Comparison of ENCODE assay signal across 1 cellular context in the genomic region with DNA sequence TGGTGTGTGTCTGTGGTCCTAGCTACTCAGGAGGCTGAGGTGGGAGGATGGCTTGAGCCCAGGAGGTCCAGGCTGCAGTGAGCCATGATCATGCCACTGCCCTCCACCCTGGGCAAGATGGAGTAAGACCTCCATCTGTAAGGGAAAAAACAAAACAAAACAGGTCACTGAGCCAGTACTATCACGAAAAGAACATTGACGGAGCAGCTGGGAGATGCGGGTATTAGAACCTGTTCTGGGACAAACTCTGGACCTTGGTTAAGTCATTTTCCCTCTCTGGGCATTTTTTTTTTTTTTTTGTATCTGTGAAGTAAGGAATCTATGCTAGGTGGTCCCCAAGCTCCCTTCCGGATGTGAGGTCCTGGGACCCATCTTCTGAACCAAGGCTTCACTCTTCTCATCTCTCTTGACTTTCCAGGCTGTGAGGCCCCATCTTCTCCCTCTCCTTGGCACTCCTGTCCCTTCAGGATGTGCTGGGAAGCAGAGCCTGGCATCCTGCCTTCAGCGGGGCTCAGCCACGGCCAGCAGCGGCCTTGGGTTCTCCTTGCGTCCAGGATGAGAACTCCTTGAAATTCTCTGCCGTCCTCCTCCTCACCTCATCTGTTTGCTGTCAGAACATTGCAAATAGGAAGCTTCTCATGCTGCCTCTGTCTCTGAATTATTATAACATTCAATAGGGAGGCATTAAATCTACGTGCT.
TF ChIP-seq lines count a peak whose summit lies in the region.

No MANE protein-coding gene starts in this region.

TF ChIP-seq in SK-N-SH, 30 proteins besides CTCF, POLR2A, EP300 and RAD21:
- TF ChIP-seq, protein P1, sequence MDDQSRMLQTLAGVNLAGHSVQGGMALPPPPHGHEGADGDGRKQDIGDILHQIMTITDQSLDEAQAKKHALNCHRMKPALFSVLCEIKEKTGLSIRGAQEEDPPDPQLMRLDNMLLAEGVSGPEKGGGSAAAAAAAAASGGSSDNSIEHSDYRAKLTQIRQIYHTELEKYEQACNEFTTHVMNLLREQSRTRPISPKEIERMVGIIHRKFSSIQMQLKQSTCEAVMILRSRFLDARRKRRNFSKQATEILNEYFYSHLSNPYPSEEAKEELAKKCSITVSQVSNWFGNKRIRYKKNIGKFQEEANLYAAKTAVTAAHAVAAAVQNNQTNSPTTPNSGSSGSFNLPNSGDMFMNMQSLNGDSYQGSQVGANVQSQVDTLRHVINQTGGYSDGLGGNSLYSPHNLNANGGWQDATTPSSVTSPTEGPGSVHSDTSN (IDR thresholded peaks at IDR 0.05): no peak
- TF ChIP-seq, protein P2, sequence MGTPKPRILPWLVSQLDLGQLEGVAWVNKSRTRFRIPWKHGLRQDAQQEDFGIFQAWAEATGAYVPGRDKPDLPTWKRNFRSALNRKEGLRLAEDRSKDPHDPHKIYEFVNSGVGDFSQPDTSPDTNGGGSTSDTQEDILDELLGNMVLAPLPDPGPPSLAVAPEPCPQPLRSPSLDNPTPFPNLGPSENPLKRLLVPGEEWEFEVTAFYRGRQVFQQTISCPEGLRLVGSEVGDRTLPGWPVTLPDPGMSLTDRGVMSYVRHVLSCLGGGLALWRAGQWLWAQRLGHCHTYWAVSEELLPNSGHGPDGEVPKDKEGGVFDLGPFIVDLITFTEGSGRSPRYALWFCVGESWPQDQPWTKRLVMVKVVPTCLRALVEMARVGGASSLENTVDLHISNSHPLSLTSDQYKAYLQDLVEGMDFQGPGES (IDR thresholded peaks at IDR 0.05; ENCODE audit: low read depth, low read length): no peak
- TF ChIP-seq SMC3 (IDR thresholded peaks at IDR 0.05; ENCODE audit: low read depth, low read length) (no peak), MXI1 (IDR thresholded peaks at IDR 0.05; ENCODE audit: low read depth, low read length) (no peak), NFIC (IDR thresholded peaks at IDR 0.05; ENCODE audit: borderline replicate concordance) (no peak), RCOR1 (IDR thresholded peaks at IDR 0.05; ENCODE audit: low read length) (no peak), GABPA (IDR thresholded peaks at IDR 0.05; ENCODE audit: low read depth) (no peak), JUND (IDR thresholded peaks at IDR 0.05) (no peak), RFX5 (IDR thresholded peaks at IDR 0.05; ENCODE audit: low read length) (no peak), RXRA (IDR thresholded peaks at IDR 0.05; ENCODE audit: borderline replicate concordance, low read depth) (no peak), TCF12 (IDR thresholded peaks at IDR 0.05) (no peak), FOXJ3 (CRISPR knock-in tag; IDR thresholded peaks at IDR 0.05) (no peak)
- TF ChIP-seq, protein P3, sequence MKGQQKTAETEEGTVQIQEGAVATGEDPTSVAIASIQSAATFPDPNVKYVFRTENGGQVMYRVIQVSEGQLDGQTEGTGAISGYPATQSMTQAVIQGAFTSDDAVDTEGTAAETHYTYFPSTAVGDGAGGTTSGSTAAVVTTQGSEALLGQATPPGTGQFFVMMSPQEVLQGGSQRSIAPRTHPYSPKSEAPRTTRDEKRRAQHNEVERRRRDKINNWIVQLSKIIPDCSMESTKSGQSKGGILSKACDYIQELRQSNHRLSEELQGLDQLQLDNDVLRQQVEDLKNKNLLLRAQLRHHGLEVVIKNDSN (IDR thresholded peaks at IDR 0.05; ENCODE audit: borderline replicate concordance, low read depth): no peak
TF ChIP-seq in SK-N-SH: peak in this region for 0.
